8 cellular contexts compared by ENCODE assay signal in the genomic region with DNA sequence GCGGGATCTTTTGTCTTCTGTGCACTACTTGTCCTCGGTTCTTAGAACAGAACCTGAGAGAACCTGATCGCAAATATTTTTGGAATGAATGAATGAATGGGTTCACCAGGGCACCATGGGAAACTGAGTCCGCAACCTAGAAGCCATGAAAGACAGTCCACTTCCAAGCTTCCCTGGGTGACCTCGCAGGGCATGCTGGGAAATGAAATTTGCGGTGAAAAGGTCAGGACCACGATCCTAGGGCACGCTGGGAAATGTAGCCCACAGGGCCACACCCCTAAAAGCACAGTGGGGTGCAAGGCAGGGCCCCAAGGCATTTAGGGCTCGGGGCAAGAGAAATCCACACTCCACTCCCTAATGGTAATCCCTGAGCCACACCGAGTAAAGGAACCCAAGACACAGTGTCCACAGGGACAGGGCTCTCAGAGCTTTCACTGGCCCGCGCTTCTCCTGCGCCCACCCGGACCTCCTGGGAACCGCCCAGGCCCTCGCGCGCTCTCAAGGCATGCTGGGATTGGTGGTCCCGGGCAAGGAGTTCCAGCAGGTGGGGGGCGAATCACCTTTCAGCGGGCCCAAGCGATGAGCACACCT.
DNase-seq lines count a peak whose midpoint lies in the region; ATAC-seq and TF ChIP-seq lines count a peak whose summit lies in the region.

No MANE protein-coding gene starts in this region.

- H3K4me1 Mint-ChIP-seq in nephron, result peaks cover 25% of the 10 kb centered on the region

- peak overlapping the region; percentile 95 to 97 (median 95) for H3K4me3 Mint-ChIP-seq in nephron

- peak; percentile 64 for DNase-seq in activated CD8-positive, alpha-beta memory T cell treated with anti-CD3 and anti-CD28 coated beads for 24 hours
- DNase-seq in activated CD8-positive, alpha-beta memory T cell treated with anti-CD3 and anti-CD28 coated beads, Interleukin-2, amount 50 U/mL, for 4 hours, result no peak
- peak; percentile 35 for DNase-seq in fibroblast of peridontal ligament (ENCODE audit: extremely low read depth)

- H3K27ac Mint-ChIP-seq in nephron, result peak overlapping the region; percentile 82 to 94 (median 93)

- H3K4me3 ChIP-seq in WI38 (ENCODE audit: low read depth, low read length), result peak overlapping the region; percentile 57

- ATAC-seq in HG03045 (IDR thresholded peaks at IDR 0.05; ENCODE audit: unreplicated experiment) (no peak), HG02798 (IDR thresholded peaks at IDR 0.05; ENCODE audit: poor library complexity, unreplicated experiment) (no peak), GM18502 (IDR thresholded peaks at IDR 0.05; ENCODE audit: poor library complexity, unreplicated experiment) (no peak)

- no peaks in the 10 kb centered on the region for H3K36me3 Mint-ChIP-seq in nephron (ENCODE audit: low read depth)

- H3K27me3 Mint-ChIP-seq in nephron (ENCODE audit: low read depth), result no peaks in the 10 kb centered on the region

- TF ChIP-seq CTCF in WI38 (IDR thresholded peaks at IDR 0.05; ENCODE audit: low read depth, low read length) (no peak), nephron (IDR thresholded peaks at IDR 0.05; ENCODE audit: unreplicated experiment in 3 of 3) (no peak)

- no peaks in the 10 kb centered on the region for H3K9me3 Mint-ChIP-seq in nephron
